Comparison of ENCODE assay signal across 12 cellular contexts in the genomic region with DNA sequence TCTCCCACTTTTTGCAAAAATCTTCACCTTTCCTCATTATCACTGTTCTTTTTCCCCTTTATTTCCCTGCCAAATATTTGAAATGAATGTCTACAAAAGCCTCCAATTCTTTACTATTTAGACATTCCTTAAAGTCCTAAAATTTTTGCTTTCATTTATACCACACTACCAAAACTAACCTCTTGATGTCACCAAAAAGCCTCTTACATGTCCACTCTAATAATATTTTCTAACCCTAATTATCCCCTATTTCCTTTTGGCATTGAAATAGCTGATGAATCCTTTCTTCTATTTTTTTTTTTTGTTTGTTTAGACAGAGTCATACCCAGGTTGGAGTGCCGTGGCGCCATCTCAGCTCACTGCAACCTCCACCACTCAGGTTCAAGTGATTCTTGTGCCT. TPM values are rescaled to one million over a fixed set of nuclear protein-coding genes. Genes with fewer than 3 reads are reported as not detected.
A peak's percentile ranks its signal among the peaks of the same experiment; 100 is the strongest.
DNase-seq lines count a peak whose midpoint lies in the region; ATAC-seq, FAIRE-seq and TF ChIP-seq lines count a peak whose summit lies in the region.
"Had no signal": no experiment of that assay in that cellular context is flagged by ENCODE, and none has a peak within 500 bp of the region (broad histone marks: within the 10 kb centered on the region; RNA-seq: fewer than 3 reads in every experiment).

No MANE protein-coding gene starts in this region.

- CTCF ChIA-PET in HEK293 (lab: Yijun Ruan, JAX), result interaction anchor here (0.6 to 5.7 kb wide), 10 partner anchors 10 to 106 kb away, joined by 3 to 109 read pairs (median 4); no protein-coding TSS in a partner anchor
- CTCF ChIA-PET in WTC11 (lab: Charles Lee), result interaction anchor here (1.0 to 5.7 kb wide), 2 partner anchors 69 to 78 kb away, joined by 3 to 75 read pairs; no protein-coding TSS in a partner anchor

- H3K27ac Mint-ChIP-seq in immature natural killer cell (no peak overlapping the region), WTC11 (no peak overlapping the region)
- H3K27ac Mint-ChIP-seq: activated naive CD8-positive, alpha-beta T cell treated with anti-CD3 and anti-CD28 coated beads, Interleukin-2, amount 10 ng/mL, durations not matched to agents 7 days and 5 days; nephron had no signal

- peaks cover 7 to 9% (median 9%) of the 10 kb centered on the region in 3 donors for H3K27me3 Mint-ChIP-seq in immature natural killer cell (ENCODE audit: low read depth in 3 of 3)
- H3K27me3 Mint-ChIP-seq in WTC11 (ENCODE audit: low read depth), result peaks cover 3% of the 10 kb centered on the region

- H3K36me3 Mint-ChIP-seq in immature natural killer cell (no peaks in the 10 kb centered on the region), WTC11 (no peaks in the 10 kb centered on the region)
- H3K36me3 Mint-ChIP-seq: activated naive CD8-positive, alpha-beta T cell treated with anti-CD3 and anti-CD28 coated beads, Interleukin-2, amount 10 ng/mL, durations not matched to agents 7 days and 5 days had no signal

- H3K4me1 ChIP-seq in HEK293 (ENCODE audit: control insufficient read depth, insufficient read depth, low read length), result no peaks in the 10 kb centered on the region
- H3K4me1 ChIP-seq in RWPE2 (ENCODE audit: insufficient read depth, poor library complexity, severe bottlenecking), result no peaks in the 10 kb centered on the region
- H3K4me1 ChIP-seq: gastrocnemius medialis had no signal

- H3K27ac ChIP-seq in C4-2B (no peak overlapping the region), HEK293 (ENCODE audit: extremely low read depth, low read depth, low read length) (no peak overlapping the region), RWPE2 (ENCODE audit: poor library complexity, severe bottlenecking) (no peak overlapping the region)
- H3K27ac ChIP-seq: gastrocnemius medialis had no signal

- no peak overlapping the region for H3K4me3 ChIP-seq in HEK293 (ENCODE audit: low read depth, low read length)
- H3K4me3 ChIP-seq in RWPE2 (ENCODE audit: severe bottlenecking), result no peak overlapping the region
- H3K4me3 ChIP-seq: gastrocnemius medialis had no signal

- TF ChIP-seq CTCF in C4-2B (conservative IDR thresholded peaks at IDR 0.05), result peak; percentile 62
- TF ChIP-seq CTCF in HEK293 (tag by site-specific recombination; IDR thresholded peaks at IDR 0.05), result 0 out of 2 replicates have a peak, but pooled peaks have one; percentile 17
- TF ChIP-seq CTCF in RWPE2 (IDR thresholded peaks at IDR 0.05; ENCODE audit: poor library complexity, severe bottlenecking), result peak; percentile 68
- TF ChIP-seq CTCF in WTC11 (IDR thresholded peaks at IDR 0.05), result no peak

- FAIRE-seq in islet of Langerhans (lab: Jason Lieb, UNC), result peak; percentile 79

- H3K9me3 ChIP-seq in HEK293 (ENCODE audit: control insufficient read depth, insufficient read depth, low read depth, low read length), result no peaks in the 10 kb centered on the region
- no peaks in the 10 kb centered on the region for H3K9me3 ChIP-seq in RWPE2 (ENCODE audit: severe bottlenecking)
- H3K9me3 ChIP-seq: gastrocnemius medialis had no signal

- H3K4me1 Mint-ChIP-seq in immature natural killer cell (no peaks in the 10 kb centered on the region), WTC11 (no peaks in the 10 kb centered on the region)
- H3K4me1 Mint-ChIP-seq: activated naive CD8-positive, alpha-beta T cell treated with anti-CD3 and anti-CD28 coated beads, Interleukin-2, amount 10 ng/mL, durations not matched to agents 7 days and 5 days; nephron had no signal

- no peak for DNase-seq in RWPE2 (ENCODE audit: low spot score)
- no peak for DNase-seq in NCI-H345 (lab: John Stamatoyannopoulos, UW)
- no peak for DNase-seq in immature natural killer cell
- no peak for DNase-seq in T1000 (lab: John Stamatoyannopoulos, UW)
- no peak for DNase-seq in WTC11 (ENCODE audit: low spot score)
- DNase-seq: activated CD4-positive, alpha-beta T cell treated with anti-CD3 and anti-CD28 coated beads for 4 hours; activated naive CD8-positive, alpha-beta T cell treated with anti-CD3 and anti-CD28 coated beads, Interleukin-2, amount 10 ng/mL, durations not matched to agents 7 days and 5 days; gastrocnemius medialis had no signal

- POLR2A ChIA-PET in HEK293 (lab: Yijun Ruan, JAX), result no interaction called here
- POLR2A ChIA-PET in WTC11 (lab: Charles Lee), result no interaction called here

- H3K27me3 ChIP-seq in RWPE2 (ENCODE audit: insufficient read depth, poor library complexity, severe bottlenecking), result no peaks in the 10 kb centered on the region
- H3K27me3 ChIP-seq: gastrocnemius medialis had no signal

- H3K4me3 Mint-ChIP-seq in immature natural killer cell (no peak overlapping the region), WTC11 (no peak overlapping the region)
- H3K4me3 Mint-ChIP-seq: activated naive CD8-positive, alpha-beta T cell treated with anti-CD3 and anti-CD28 coated beads, Interleukin-2, amount 10 ng/mL, durations not matched to agents 7 days and 5 days; nephron had no signal

- H3K9me3 Mint-ChIP-seq in immature natural killer cell (no peaks in the 10 kb centered on the region), WTC11 (no peaks in the 10 kb centered on the region)
- H3K9me3 Mint-ChIP-seq: activated naive CD8-positive, alpha-beta T cell treated with anti-CD3 and anti-CD28 coated beads, Interleukin-2, amount 10 ng/mL, durations not matched to agents 7 days and 5 days; nephron had no signal

- ATAC-seq in RWPE2 (ENCODE audit: low read depth) (0 out of 3 replicates have a peak, but pooled peaks have one; percentile 33), WTC11 (no peak)
- ATAC-seq: gastrocnemius medialis had no signal

- no peaks in the 10 kb centered on the region for H3K36me3 ChIP-seq in HEK293 (ENCODE audit: control insufficient read depth in 2 of 2, insufficient read depth in 1 of 2, low read length in 2 of 2)
- no peaks in the 10 kb centered on the region for H3K36me3 ChIP-seq in RWPE2 (ENCODE audit: low read depth)
- H3K36me3 ChIP-seq: gastrocnemius medialis had no signal

TF ChIP-seq in HEK293, 187 proteins besides CTCF, POLR2A, EP300 and RAD21:
- TF ChIP-seq ZNF654 (tag by site-specific recombination; IDR thresholded peaks at IDR 0.05; ENCODE audit: low read depth), result peak; percentile 54
- no peak for TF ChIP-seq ZNF341 (tag by site-specific recombination; IDR thresholded peaks at IDR 0.05; ENCODE audit: low read depth)
TF ChIP-seq in HEK293: peak in this region for 1.

TF ChIP-seq in WTC11, 78 proteins besides CTCF, POLR2A, EP300 and RAD21:
- TF ChIP-seq, protein P1, sequence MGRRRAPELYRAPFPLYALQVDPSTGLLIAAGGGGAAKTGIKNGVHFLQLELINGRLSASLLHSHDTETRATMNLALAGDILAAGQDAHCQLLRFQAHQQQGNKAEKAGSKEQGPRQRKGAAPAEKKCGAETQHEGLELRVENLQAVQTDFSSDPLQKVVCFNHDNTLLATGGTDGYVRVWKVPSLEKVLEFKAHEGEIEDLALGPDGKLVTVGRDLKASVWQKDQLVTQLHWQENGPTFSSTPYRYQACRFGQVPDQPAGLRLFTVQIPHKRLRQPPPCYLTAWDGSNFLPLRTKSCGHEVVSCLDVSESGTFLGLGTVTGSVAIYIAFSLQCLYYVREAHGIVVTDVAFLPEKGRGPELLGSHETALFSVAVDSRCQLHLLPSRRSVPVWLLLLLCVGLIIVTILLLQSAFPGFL (CRISPR knock-in tag; IDR thresholded peaks at IDR 0.05; ENCODE audit: borderline replicate concordance), result no peak

RNA-seq across cellular contexts. Expression of gene NRG2, which starts 32.3 kb away (rescaled TPM):
- polyA plus RNA-seq in immature natural killer cell, result under 1 TPM; 0.08 to 0.21 (median 0.08) TPM
- 0.44 to 0.73 TPM (median 0.46 TPM) in 3 replicates for total RNA-seq in WTC11 (2021)

RNA-seq across cellular contexts. Expression of gene PURA, which starts 38.5 kb away (rescaled TPM):
- 1 to 10 TPM; 2.0 to 3.7 (median 3.4) TPM for polyA plus RNA-seq in immature natural killer cell
- 6.0 to 9.0 TPM (median 6.4 TPM) in 3 replicates for total RNA-seq in WTC11 (2021)

RNA-seq across cellular contexts. Expression of gene IGIP, which starts 50.4 kb away (rescaled TPM):
- polyA plus RNA-seq in immature natural killer cell, result under 1 TPM in 1 of 3 donors, not detected in 2; 0.35 TPM
- total RNA-seq in WTC11 (2021), result 1.2 to 1.7 TPM (median 1.5 TPM) in 3 replicates
